ENCODE assay signal across 10 cellular contexts in the genomic region with DNA sequence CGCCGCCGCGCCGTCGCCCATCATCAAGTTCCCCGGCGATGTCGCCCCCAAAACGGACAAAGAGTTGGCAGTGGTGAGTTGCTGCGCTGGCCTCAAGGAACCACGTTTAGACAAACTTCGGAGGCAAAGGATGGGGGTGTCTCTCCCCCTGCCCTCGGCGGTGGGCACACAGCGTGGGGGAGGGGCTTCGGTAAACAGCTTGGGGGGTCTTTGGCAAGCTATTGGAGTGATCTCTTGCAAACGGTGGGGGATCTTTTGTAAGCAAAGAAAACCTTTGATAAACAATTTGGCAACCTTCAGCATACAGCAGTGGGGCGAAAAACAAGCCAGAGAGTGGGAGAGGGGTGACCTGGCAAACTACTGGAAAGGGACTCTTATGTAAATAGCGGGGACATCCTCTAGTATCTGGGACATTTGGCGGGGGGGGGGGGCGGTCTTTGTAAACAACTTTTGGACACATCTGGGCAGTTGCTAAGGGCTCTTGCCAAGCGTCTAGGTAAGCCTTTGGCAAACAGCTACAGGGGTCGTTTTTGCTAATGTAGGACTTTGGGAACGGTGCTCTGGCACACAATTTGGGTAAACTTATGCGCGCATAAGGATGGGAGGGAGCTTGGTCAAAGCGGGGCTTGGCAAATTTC. TPM values are rescaled to one million over a fixed set of nuclear protein-coding genes. Genes with fewer than 3 reads are reported as not detected.
DNase-seq lines count a peak whose midpoint lies in the region; ATAC-seq and TF ChIP-seq lines count a peak whose summit lies in the region.
"Had no signal": no experiment of that assay in that cellular context is flagged by ENCODE, and none has a peak within 500 bp of the region (broad histone marks: within the 10 kb centered on the region; RNA-seq: fewer than 3 reads in every experiment).

No MANE protein-coding gene starts in this region.

- DNase-seq in heart right ventricle: no peak
- DNase-seq in Right ventricle myocardium inferior (ENCODE audit: missing footprints): no peak
- DNase-seq in medulla oblongata (ENCODE audit: extremely low spot score): no peak
- no peak for DNase-seq in T-helper 9 cell
- DNase-seq in NOMO-1 treated with dmso at 0.1 percent for 144 hours (lab: John Stamatoyannopoulos, UW; ENCODE audit: unreplicated experiment): no peak
- DNase-seq: MM.1S had no signal

- H3K9ac ChIP-seq in mucosa of stomach (ENCODE audit: low read length): peak overlapping the region; percentile 35

- no peaks in the 10 kb centered on the region for H3K9me3 ChIP-seq in heart right ventricle
- H3K9me3 ChIP-seq in ectodermal cell (ENCODE audit: control insufficient read depth, low read length): no peaks in the 10 kb centered on the region
- no peaks in the 10 kb centered on the region for H3K9me3 ChIP-seq in mucosa of stomach (ENCODE audit: control insufficient read depth, low read length)

- no peak for TF ChIP-seq CTCF in heart right ventricle (IDR thresholded peaks at IDR 0.05)

- 1 to 2% methylated on average over 28 of the region's 28 CpGs for WGBS in heart right ventricle, 2 donors
- 1% methylated on average over 28 of the region's 28 CpGs for WGBS in ectodermal cell, 2 experiments
- WGBS in urinary bladder: 2% methylated on average over 28 of the region's 28 CpGs

- H3K27me3 ChIP-seq in heart right ventricle (peaks cover 0 to 41% (median 4%) of the 10 kb centered on the region in 7 donors), ectodermal cell (ENCODE audit: control insufficient read depth, insufficient read depth, low read length, poor library complexity, severe bottlenecking) (peaks cover 54% of the 10 kb centered on the region), mucosa of stomach (ENCODE audit: control insufficient read depth, insufficient read depth, low read length) (peaks cover 19% of the 10 kb centered on the region)

- intact Hi-C loops in heart right ventricle (cut with DNase I): no loop called here
- intact Hi-C loops in Right ventricle myocardium inferior (cut with DNase I): no loop called here

- peak overlapping the region; percentile 79 to 92 (median 88) for H3K27ac ChIP-seq in heart right ventricle
- no peak overlapping the region for H3K27ac ChIP-seq in ectodermal cell (ENCODE audit: insufficient read depth, low read depth, low read length, poor library complexity, severe bottlenecking)
- H3K27ac ChIP-seq in urinary bladder (ENCODE audit: low read depth): peak overlapping the region; percentile 84

- ATAC-seq in heart right ventricle: no peak
- ATAC-seq in Right ventricle myocardium inferior: no peak

- H3K4me1 ChIP-seq in heart right ventricle (peaks cover 0 to 52% (median 21%) of the 10 kb centered on the region in 9 donors), ectodermal cell (ENCODE audit: control insufficient read depth, insufficient read depth, low read length) (no peaks in the 10 kb centered on the region), mucosa of stomach (ENCODE audit: control insufficient read depth, insufficient read depth, low read length) (no peaks in the 10 kb centered on the region), urinary bladder (ENCODE audit: insufficient read depth) (no peaks in the 10 kb centered on the region)

- H3K4me3 ChIP-seq in heart right ventricle (peak overlapping the region; percentile 44 to 76 (median 63)), ectodermal cell (ENCODE audit: insufficient read depth, low read depth, low read length) (peak overlapping the region; percentile 54), mucosa of stomach (ENCODE audit: low read length) (no peak overlapping the region), urinary bladder (ENCODE audit: low read depth, low read length) (peak overlapping the region; percentile 53)

- H3K36me3 ChIP-seq in heart right ventricle (peaks cover 0 to 24% (median 6%) of the 10 kb centered on the region in 9 donors), ectodermal cell (ENCODE audit: control insufficient read depth, insufficient read depth, low read length) (no peaks in the 10 kb centered on the region), mucosa of stomach (ENCODE audit: control insufficient read depth, insufficient read depth, low read length) (no peaks in the 10 kb centered on the region), urinary bladder (ENCODE audit: insufficient read depth) (no peaks in the 10 kb centered on the region)

RNA-seq across cellular contexts. Expression of gene MMP2, which starts 0.7 kb away (rescaled TPM):
- total RNA-seq in heart right ventricle: 100 to 1,000 TPM in 5 of 10 donors, 10 to 100 TPM in 5; 42.3 to 157 (median 88.0) TPM
- polyA plus RNA-seq in heart right ventricle: 100 to 1,000 TPM in 1 of 2 donors, 10 to 100 TPM in 1; 36.1 to 119 TPM
- total RNA-seq in Right ventricle myocardium inferior: 135 TPM
- polyA plus RNA-seq in ectodermal cell (2013, experiment 1 of 4): 40.4 TPM
- 45.8 TPM for polyA plus RNA-seq in ectodermal cell (2013, experiment 2 of 4)
- 50.8 TPM for polyA plus RNA-seq in ectodermal cell (2013, experiment 3 of 4)
- polyA plus RNA-seq in ectodermal cell (2013, experiment 4 of 4): 38.9 TPM
- 455 TPM for total RNA-seq in urinary bladder
- polyA plus RNA-seq in urinary bladder: 430 TPM
- total RNA-seq: T-helper 2 cell treated with Interferon-gamma antibody and Interleukin-4, amounts not matched to agents 100 ng/mL and 5 ng/mL, for 36 hours had no signal

RNA-seq across cellular contexts. Expression of gene LPCAT2, which starts 29.2 kb away (rescaled TPM):
- total RNA-seq in heart right ventricle (10 to 100 TPM in 1 of 10 donors, 1 to 10 TPM in 9; 4.7 to 10.9 (median 7.0) TPM), Right ventricle myocardium inferior (8.6 TPM), urinary bladder (60.4 TPM)
- polyA plus RNA-seq in heart right ventricle (1 to 10 TPM; 4.0 to 8.1 TPM), urinary bladder (12.4 TPM)
- 6.8 TPM for polyA plus RNA-seq in ectodermal cell (2013, experiment 1 of 4)
- 4.8 TPM for polyA plus RNA-seq in ectodermal cell (2013, experiment 2 of 4)
- 6.1 TPM for polyA plus RNA-seq in ectodermal cell (2013, experiment 3 of 4)
- 4.5 TPM for polyA plus RNA-seq in ectodermal cell (2013, experiment 4 of 4)
